Comparison of ENCODE assay signal across 32 cellular contexts in the genomic region with DNA sequence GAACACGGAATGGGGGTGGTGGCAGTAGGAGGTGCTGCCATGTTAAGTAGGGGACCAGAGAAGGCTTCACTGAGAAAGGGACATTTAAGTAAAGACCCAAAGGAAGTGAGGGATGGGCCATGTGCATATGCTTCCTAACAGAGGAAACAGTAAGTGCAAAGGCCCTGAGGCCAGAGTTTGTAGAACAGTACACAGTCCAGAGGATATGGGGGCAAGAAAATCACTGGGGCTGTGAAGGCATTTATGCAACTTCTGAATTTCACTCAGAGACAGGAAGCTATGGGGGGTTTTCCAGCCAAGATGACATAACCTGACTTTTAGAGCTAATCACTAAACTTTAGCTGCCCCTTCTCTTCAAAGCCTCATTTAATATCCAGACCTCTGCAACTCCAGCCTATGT.
DNase-seq lines count a peak whose midpoint lies in the region; ATAC-seq, FAIRE-seq and TF ChIP-seq lines count a peak whose summit lies in the region.
"Had no signal": no experiment of that assay in that cellular context is flagged by ENCODE, and none has a peak within 500 bp of the region (broad histone marks: within the 10 kb centered on the region; RNA-seq: fewer than 3 reads in every experiment).

No MANE protein-coding gene starts in this region.

- H3K9me3 ChIP-seq in upper lobe of right lung (no peaks in the 10 kb centered on the region), kidney (ENCODE audit: control insufficient read depth in 1 of 2, low read length in 2 of 2) (no peaks in the 10 kb centered on the region)
- H3K9me3 ChIP-seq: gastroesophageal sphincter, Peyer's patch, psoas muscle, stomach, thyroid gland had no signal

- H3K4me3 ChIP-seq in upper lobe of right lung (no peak overlapping the region), kidney (ENCODE audit: low read length in 2 of 2) (no peak overlapping the region)
- H3K4me3 ChIP-seq: dorsolateral prefrontal cortex, gastroesophageal sphincter, Peyer's patch, psoas muscle, stomach, thyroid gland had no signal

- peaks cover 15% of the 10 kb centered on the region for H3K4me1 ChIP-seq in upper lobe of right lung
- peaks cover 0 to 3% of the 10 kb centered on the region in 2 donors for H3K4me1 ChIP-seq in kidney (ENCODE audit: control insufficient read depth in 1 of 2, insufficient read depth in 1 of 2, low read depth in 1 of 2, low read length in 2 of 2)

- ATAC-seq in GM19463 (IDR thresholded peaks at IDR 0.05; ENCODE audit: unreplicated experiment): peak; percentile 56
- ATAC-seq in upper lobe of right lung: no peak
- ATAC-seq in HG03039 (IDR thresholded peaks at IDR 0.05; ENCODE audit: unreplicated experiment): no peak
- ATAC-seq: activated T-helper 17 cell treated with anti-CD3 and anti-CD28 coated beads, Interleukin-2, amount 50 U/mL, for 72 hours; CD8-positive, alpha-beta T cell; gastroesophageal sphincter; HepG2; left lobe of liver; psoas muscle had no signal

- H3K4me1 Mint-ChIP-seq in activated T-helper 2 cell treated with anti-CD3 and anti-CD28 coated beads, Interferon-gamma antibody, Interleukin-2, Interleukin-4, amounts not matched to agents 10 μg/mL and 5 μg/mL and 100 μg/mL, durations not matched to agents 14 hours and 24 hours and 36 hours (ENCODE audit: low read depth): peaks cover 71% of the 10 kb centered on the region

- FAIRE-seq in kidney (lab: Jason Lieb, UNC): no peak
- FAIRE-seq: HepG2 had no signal

- no peak for TF ChIP-seq CTCF in upper lobe of right lung (IDR thresholded peaks at IDR 0.05)
- TF ChIP-seq CTCF in kidney (IDR thresholded peaks at IDR 0.05; ENCODE audit: borderline replicate concordance, extremely low read depth, insufficient read depth): no peak

- H3K9ac ChIP-seq in kidney (ENCODE audit: low read length in 2 of 2): no peak overlapping the region

- H3K27ac ChIP-seq in upper lobe of right lung: no peak overlapping the region
- no peak overlapping the region for H3K27ac ChIP-seq in kidney (ENCODE audit: low read depth in 2 of 2, low read length in 2 of 2)
- H3K27ac ChIP-seq: dorsolateral prefrontal cortex, gastroesophageal sphincter, Peyer's patch, psoas muscle, stomach, thyroid gland, WERI-Rb-1 had no signal

- intact Hi-C loops in activated T-helper 2 cell treated with anti-CD3 and anti-CD28 coated beads, Interferon-gamma antibody, Interleukin-2, Interleukin-4, amounts not matched to agents 10 μg/mL and 5 μg/mL and 100 μg/mL, durations not matched to agents 14 hours and 24 hours and 36 hours (cut with micrococcal nuclease): no loop called here
- intact Hi-C loops in upper lobe of right lung (cut with DNase I): no loop called here
- intact Hi-C loops in kidney (cut with DNase I): no loop called here

- H3K27me3 Mint-ChIP-seq in activated T-helper 2 cell treated with anti-CD3 and anti-CD28 coated beads, Interferon-gamma antibody, Interleukin-2, Interleukin-4, amounts not matched to agents 10 μg/mL and 5 μg/mL and 100 μg/mL, durations not matched to agents 14 hours and 24 hours and 36 hours (ENCODE audit: low read depth): no peaks in the 10 kb centered on the region
- H3K27me3 Mint-ChIP-seq: activated T-helper 17 cell treated with anti-CD3 and anti-CD28 coated beads, Interleukin-2, amount 50 U/mL, for 72 hours had no signal

- H3K27ac Mint-ChIP-seq in activated T-helper 2 cell treated with anti-CD3 and anti-CD28 coated beads, Interferon-gamma antibody, Interleukin-2, Interleukin-4, amounts not matched to agents 10 μg/mL and 5 μg/mL and 100 μg/mL, durations not matched to agents 14 hours and 24 hours and 36 hours: peak overlapping the region; percentile 26
- H3K27ac Mint-ChIP-seq: activated T-helper 17 cell treated with anti-CD3 and anti-CD28 coated beads, Interleukin-2, amount 50 U/mL, for 72 hours; CD8-positive, alpha-beta T cell had no signal

- no peaks in the 10 kb centered on the region for H3K27me3 ChIP-seq in upper lobe of right lung
- H3K27me3 ChIP-seq: dorsolateral prefrontal cortex, gastroesophageal sphincter, Peyer's patch, stomach, thyroid gland had no signal

- H3K36me3 ChIP-seq in upper lobe of right lung: no peaks in the 10 kb centered on the region
- H3K36me3 ChIP-seq in kidney (ENCODE audit: control insufficient read depth in 1 of 2, insufficient read depth in 2 of 2, low read length in 2 of 2): no peaks in the 10 kb centered on the region
- H3K36me3 ChIP-seq: gastroesophageal sphincter, Peyer's patch, stomach, thyroid gland, WERI-Rb-1 had no signal

- H3K9me3 Mint-ChIP-seq in activated T-helper 2 cell treated with anti-CD3 and anti-CD28 coated beads, Interferon-gamma antibody, Interleukin-2, Interleukin-4, amounts not matched to agents 10 μg/mL and 5 μg/mL and 100 μg/mL, durations not matched to agents 14 hours and 24 hours and 36 hours: no peaks in the 10 kb centered on the region
- H3K9me3 Mint-ChIP-seq: activated T-helper 17 cell treated with anti-CD3 and anti-CD28 coated beads, Interleukin-2, amount 50 U/mL, for 72 hours; CD8-positive, alpha-beta T cell had no signal

- H3K36me3 Mint-ChIP-seq in activated T-helper 2 cell treated with anti-CD3 and anti-CD28 coated beads, Interferon-gamma antibody, Interleukin-2, Interleukin-4, amounts not matched to agents 10 μg/mL and 5 μg/mL and 100 μg/mL, durations not matched to agents 14 hours and 24 hours and 36 hours (ENCODE audit: low read depth): no peaks in the 10 kb centered on the region
- H3K36me3 Mint-ChIP-seq: CD8-positive, alpha-beta T cell had no signal

- peak; percentile 10 for DNase-seq in activated effector memory CD4-positive, alpha-beta T cell treated with anti-CD3 and anti-CD28 coated beads, Interleukin-2, amount 50 U/mL, for 16 hours
- no peak for DNase-seq in activated effector memory CD4-positive, alpha-beta T cell treated with Interleukin-2 at 50 U/mL for 16 hours
- DNase-seq in activated T-helper 2 cell treated with anti-CD3 and anti-CD28 coated beads, Interferon-gamma antibody, Interleukin-2, Interleukin-4, amounts not matched to agents 10 μg/mL and 5 μg/mL and 100 μg/mL, durations not matched to agents 14 hours and 24 hours and 36 hours (ENCODE audit: low spot score): no peak
- DNase-seq in upper lobe of right lung: peak; percentile 2
- DNase-seq in GF-D8 (lab: John Stamatoyannopoulos, UW): no peak
- no peak for DNase-seq in kidney
- DNase-seq: activated CD8-positive, alpha-beta memory T cell treated with anti-CD3 and anti-CD28 coated beads, Interleukin-2, amount 50 U/mL, for 48 hours; CD8-positive, alpha-beta T cell; central memory CD4-positive, alpha-beta T cell; dorsolateral prefrontal cortex; EL; GOT3; hippocampal formation; NCI-H1092; NCI-H1694 treated with DMSO at 0.1 percent for 48 hours; NCI-H2171 treated with DMSO at 0.1 percent for 48 hours; NCI-H524; nucleus accumbens; Peyer's patch; psoas muscle; SHP77 treated with DMSO at 0.1 percent for 48 hours; stimulated activated CD4-positive, alpha-beta T cell treated with anti-CD3 and anti-CD28 coated beads, Interleukin-15, amount 100 ng/mL, for 24 hours; stomach; T1000; thyroid gland; WERI-Rb-1 had no signal

- H3K4me3 Mint-ChIP-seq in activated T-helper 2 cell treated with anti-CD3 and anti-CD28 coated beads, Interferon-gamma antibody, Interleukin-2, Interleukin-4, amounts not matched to agents 10 μg/mL and 5 μg/mL and 100 μg/mL, durations not matched to agents 14 hours and 24 hours and 36 hours (ENCODE audit: low read depth): no peak overlapping the region
- H3K4me3 Mint-ChIP-seq: activated T-helper 17 cell treated with anti-CD3 and anti-CD28 coated beads, Interleukin-2, amount 50 U/mL, for 72 hours; CD8-positive, alpha-beta T cell had no signal

Comparison
In these comparisons a context has a peak if more than half of its experiments do, and no peak if none do; other contexts are left out.
1. DNase-seq: peak in activated effector memory CD4-positive, alpha-beta T cell treated with anti-CD3 and anti-CD28 coated beads, Interleukin-2, amount 50 U/mL, for 16 hours (single experiment) and upper lobe of right lung (single experiment); none in activated effector memory CD4-positive, alpha-beta T cell treated with Interleukin-2 at 50 U/mL for 16 hours (single experiment), activated T-helper 2 cell treated with anti-CD3 and anti-CD28 coated beads, Interferon-gamma antibody, Interleukin-2, Interleukin-4, amounts not matched to agents 10 μg/mL and 5 μg/mL and 100 μg/mL, durations not matched to agents 14 hours and 24 hours and 36 hours (single experiment), GF-D8 (single experiment) and kidney (single experiment).